10 cellular contexts compared by ENCODE assay signal in genomic region chr4:54942735-54943134, GRCh38.
A peak's percentile ranks its signal among the peaks of the same experiment; 100 is the strongest.
DNase-seq lines count a peak whose midpoint lies in the region; ATAC-seq, FAIRE-seq and TF ChIP-seq lines count a peak whose summit lies in the region.
"Had no signal": no experiment of that assay in that cellular context is flagged by ENCODE, and none has a peak within 500 bp of the region (broad histone marks: within the 10 kb centered on the region; RNA-seq: fewer than 3 reads in every experiment).

No MANE protein-coding gene starts in this region.

- H3K4me1 ChIP-seq in BLaER1 treated with 17β-estradiol and CSF1 and Interleukin-3, amounts not matched to agents 10 nM and 100 nM = peaks cover 19 to 71% (median 55%) of the 10 kb centered on the region in 10 experiments
- H3K4me1 ChIP-seq in K562 (replicated peaks in 1 of 2; ENCODE audit: control insufficient read depth in 2 of 2, insufficient read depth in 2 of 2, low read length in 2 of 2) (no peaks in the 10 kb centered on the region; a peak in 1 of 5 replicates), tibial artery (no peaks in the 10 kb centered on the region)

- intact Hi-C loops in K562 (cut with micrococcal nuclease) = no loop called here
- intact Hi-C loops in tibial artery (cut with DNase I; ENCODE audit: low total_unique reads) = no loop called here

- in situ Hi-C loops in K562 (cut with MboI) = no loop called here

- no peak for TF ChIP-seq EP300 in K562 (IDR thresholded peaks at IDR 0.05; ENCODE audit: low read length)

- no peaks in the 10 kb centered on the region for H3K9me1 ChIP-seq in K562 (ENCODE audit: control insufficient read depth, insufficient read depth, low read length)

- peak overlapping the region; percentile 63 to 85 (median 77); a peak in 21 of 22 replicates for H3K4me2 ChIP-seq in BLaER1 treated with 17β-estradiol and CSF1 and Interleukin-3, amounts not matched to agents 10 nM and 100 nM
- H3K4me2 ChIP-seq in K562 (ENCODE audit: insufficient read depth, low read length) = no peak overlapping the region; the same call in 1 of the 2 replicates

- no TSS peak for BruUV-seq in K562 (replicated peaks; lab: Mats Ljungman, UMichigan)

- H3K36me3 ChIP-seq in BLaER1 treated with 17β-estradiol and CSF1 and Interleukin-3, amounts not matched to agents 10 nM and 100 nM = no peaks in the 10 kb centered on the region; a peak in 1 of 22 replicates
- H3K36me3 ChIP-seq in K562 (ENCODE audit: control insufficient read depth, insufficient read depth, low read length) = no peaks in the 10 kb centered on the region
- no peaks in the 10 kb centered on the region for H3K36me3 ChIP-seq in tibial artery
- H3K36me3 ChIP-seq: transverse colon had no signal

- H3K9me3 ChIP-seq in BLaER1 treated with 17β-estradiol and CSF1 and Interleukin-3, amounts not matched to agents 10 nM and 100 nM (replicated peaks in 1 of 11) = peaks cover 0 to 8% (median 0%) of the 10 kb centered on the region in 11 experiments; a peak in 1 of 22 replicates
- H3K9me3 ChIP-seq in K562 (replicated peaks; ENCODE audit: control insufficient read depth, insufficient read depth, low read depth, low read length) (no peaks in the 10 kb centered on the region), tibial artery (no peaks in the 10 kb centered on the region)
- H3K9me3 ChIP-seq: transverse colon had no signal

- H3K27ac ChIP-seq in BLaER1 treated with 17β-estradiol and CSF1 and Interleukin-3, amounts not matched to agents 10 nM and 100 nM = peak overlapping the region in 9 of 11 experiments; percentile 4 to 70 (median 42); a peak in 13 of 22 replicates
- H3K27ac ChIP-seq in K562 (ENCODE audit: extremely low read depth, low read depth, low read length) (no peak overlapping the region), tibial artery (no peak overlapping the region)
- H3K27ac ChIP-seq: transverse colon had no signal

- peak overlapping the region in 8 of 10 experiments; percentile 11 to 49 (median 30); a peak in 11 of 20 replicates for H3K4me3 ChIP-seq in BLaER1 treated with 17β-estradiol and CSF1 and Interleukin-3, amounts not matched to agents 10 nM and 100 nM
- H3K4me3 ChIP-seq in K562 (no peak overlapping the region), tibial artery (no peak overlapping the region)
- H3K4me3 ChIP-seq: transverse colon had no signal

- ATAC-seq in GM19452 (IDR thresholded peaks at IDR 0.05; ENCODE audit: unreplicated experiment) (peak; percentile 32), K562 (no peak), HG03196 (IDR thresholded peaks at IDR 0.05; ENCODE audit: unreplicated experiment) (no peak), HG02623 (IDR thresholded peaks at IDR 0.05; ENCODE audit: unreplicated experiment) (no peak)

- CTCF ChIA-PET in K562 (lab: Yijun Ruan, JAX; ENCODE audit: low intra/inter-chr PET ratio) = no interaction called here

- TF ChIP-seq CTCF in K562 (IDR thresholded peaks at IDR 0.05 in 2 of 3, conservative IDR thresholded peaks at IDR 0.05 in 1 of 3; ENCODE audit: insufficient read depth in 2 of 3, low read depth in 1 of 3, low read length in 3 of 3) (no peak), tibial artery (IDR thresholded peaks at IDR 0.05) (no peak)

- POLR2A ChIA-PET in K562 (lab: Yijun Ruan, JAX) = no interaction called here

- H3K79me2 ChIP-seq in K562 (ENCODE audit: control insufficient read depth, insufficient read depth, low read length) = no peaks in the 10 kb centered on the region

- no peaks in the 10 kb centered on the region for H4K20me1 ChIP-seq in BLaER1 treated with 17β-estradiol and CSF1 and Interleukin-3, amounts not matched to agents 10 nM and 100 nM
- no peaks in the 10 kb centered on the region for H4K20me1 ChIP-seq in K562 (replicated peaks; ENCODE audit: control insufficient read depth, insufficient read depth, low read length)

- DNase-seq in OCI-M1 (lab: John Stamatoyannopoulos, UW) (peak; percentile 33), K562 (ENCODE audit: extremely low read depth in 1 of 4, low spot score in 3 of 4) (no peak), NCI-H1105 treated with DMSO at 0.1 percent for 48 hours (lab: John Stamatoyannopoulos, UW) (no peak), tibial artery (no peak)
- DNase-seq: mammary epithelial cell, transverse colon had no signal

- peak overlapping the region in 5 of 11 experiments; percentile 4 to 45 (median 37); a peak in 4 of 22 replicates for H3K9ac ChIP-seq in BLaER1 treated with 17β-estradiol and CSF1 and Interleukin-3, amounts not matched to agents 10 nM and 100 nM
- H3K9ac ChIP-seq in K562 (ENCODE audit: insufficient read depth in 1 of 2, low read depth in 2 of 2, low read length in 2 of 2) = no peak overlapping the region

- no peak for FAIRE-seq in K562 (lab: Jason Lieb, UNC)

- no peak for TF ChIP-seq RAD21 in K562 (CRISPR knock-in tag; conservative IDR thresholded peaks at IDR 0.05 in 1 of 2, IDR thresholded peaks at IDR 0.05 in 1 of 2)

- H3K27me3 ChIP-seq in BLaER1 treated with 17β-estradiol and CSF1 and Interleukin-3, amounts not matched to agents 10 nM and 100 nM = no peaks in the 10 kb centered on the region
- H3K27me3 ChIP-seq in K562 (ENCODE audit: control insufficient read depth in 2 of 2, insufficient read depth in 2 of 2, low read length in 2 of 2) = peaks cover 6 to 11% of the 10 kb centered on the region in 2 experiments; a peak in 4 of 5 replicates
- H3K27me3 ChIP-seq in tibial artery = no peaks in the 10 kb centered on the region
- H3K27me3 ChIP-seq: transverse colon had no signal

- TF ChIP-seq POLR2A in K562 (conservative IDR thresholded peaks at IDR 0.05) = no peak

- H2AFZ ChIP-seq in K562 (ENCODE audit: low read depth, low read length) = no peak overlapping the region

- WGBS in K562 (ENCODE audit: insufficient coverage, low coverage, missing lambda C conversion rate) = 0% methylated on average over 3 of the region's 3 CpGs

TF ChIP-seq in K562, 482 proteins besides CTCF, POLR2A, EP300 and RAD21:
- TF ChIP-seq DACH1 (IDR thresholded peaks at IDR 0.05; ENCODE audit: partially characterized antibody) (peak; percentile 34), HNRNPL (IDR thresholded peaks at IDR 0.05; ENCODE audit: low read depth, low read length) (no peak)

Comparison
In these comparisons a context has a peak if more than half of its experiments do, and no peak if none do; other contexts are left out.
1. H3K27ac ChIP-seq: peak in BLaER1 treated with 17β-estradiol and CSF1 and Interleukin-3, amounts not matched to agents 10 nM and 100 nM (9 of 11); none in K562 (single experiment) and tibial artery (0 of 2).
2. H3K4me3 ChIP-seq: peak in BLaER1 treated with 17β-estradiol and CSF1 and Interleukin-3, amounts not matched to agents 10 nM and 100 nM (8 of 10); none in K562 (single experiment) and tibial artery (0 of 2).